15 cellular contexts compared by ENCODE assay signal in the genomic region with DNA sequence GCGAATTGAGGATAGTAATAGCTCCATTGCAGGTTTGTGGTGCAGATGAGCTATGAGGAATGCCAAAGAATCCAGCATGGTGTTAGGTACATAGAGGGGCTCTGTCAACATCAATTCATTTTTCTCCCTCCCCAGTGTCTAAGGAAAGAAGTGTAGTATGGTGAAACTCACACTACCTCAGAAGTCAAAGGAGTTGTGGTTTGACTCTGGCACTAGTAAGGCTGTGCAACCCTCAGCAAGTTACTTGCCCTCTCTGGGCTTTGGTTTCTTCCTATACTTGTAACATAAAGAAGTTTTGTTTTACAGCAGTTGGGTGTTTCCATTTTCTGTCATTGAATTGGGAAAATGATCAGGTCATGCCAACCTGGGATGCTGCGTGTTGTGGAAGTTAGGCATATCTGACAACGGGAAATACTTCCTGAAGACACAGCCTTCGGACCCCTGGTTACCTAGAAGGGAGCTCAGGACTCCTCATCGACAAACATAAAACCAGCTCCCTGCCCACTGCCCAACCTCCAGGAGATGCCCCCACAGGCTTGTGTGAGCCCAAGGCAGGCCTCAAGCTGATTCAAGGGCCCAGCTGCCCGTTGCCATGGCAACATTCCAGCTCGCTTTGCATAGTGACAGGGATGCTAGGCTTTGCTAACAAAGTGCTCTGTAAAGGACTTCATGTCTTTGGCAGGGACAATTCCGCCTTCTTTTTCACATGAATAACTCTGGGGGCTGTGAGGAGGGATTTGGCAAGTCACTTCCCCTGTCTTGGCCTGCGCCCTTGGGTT.
DNase-seq lines count a peak whose midpoint lies in the region; ATAC-seq and TF ChIP-seq lines count a peak whose summit lies in the region.
"Had no signal": no experiment of that assay in that cellular context is flagged by ENCODE, and none has a peak within 500 bp of the region (broad histone marks: within the 10 kb centered on the region; RNA-seq: fewer than 3 reads in every experiment).

No MANE protein-coding gene starts in this region.

- DNase-seq in Ammon's horn (ENCODE audit: low spot score) (peak; percentile 80), anterior cingulate cortex (lab: John Stamatoyannopoulos, UW) (peak in 54 of 58 donors; percentile 9 to 83 (median 54)), inferior parietal cortex (ENCODE audit: extremely low spot score) (peak; percentile 61), D341Med (ENCODE audit: low spot score) (no peak)
- DNase-seq in activated naive CD4-positive, alpha-beta T cell treated with anti-CD3 and anti-CD28 coated beads for 36 hours = no peak
- DNase-seq in activated CD4-positive, alpha-beta memory T cell treated with anti-CD3 and anti-CD28 coated beads, Interleukin-2, amount 10 ng/mL, durations not matched to agents 7 days and 5 days = no peak
- DNase-seq: heart right ventricle; MV-4-11; Right ventricle myocardium superior; stimulated activated naive B cell treated with anti-CD40 and anti-IgM and Interleukin-4, amounts not matched to agents 10 μg/mL and 1 μg/mL and 100 μg/mL, for 72 hours had no signal

- POLR2A ChIA-PET in HEK293 (lab: Yijun Ruan, JAX) = no interaction called here
- POLR2A ChIA-PET in activated CD4-positive, alpha-beta memory T cell treated with anti-CD3 and anti-CD28 coated beads, Interleukin-2, amount 10 ng/mL, durations not matched to agents 7 days and 5 days (lab: Charles Lee) = interaction anchor here (0.7 kb wide), 1 partner anchor 10 kb away, joined by 3 read pairs; no protein-coding TSS in a partner anchor

- no peaks in the 10 kb centered on the region for H3K27me3 Mint-ChIP-seq in activated naive CD4-positive, alpha-beta T cell treated with anti-CD3 and anti-CD28 coated beads for 36 hours (ENCODE audit: low read depth)
- peaks cover 3% of the 10 kb centered on the region for H3K27me3 Mint-ChIP-seq in activated CD4-positive, alpha-beta memory T cell treated with anti-CD3 and anti-CD28 coated beads, Interleukin-2, amount 10 ng/mL, durations not matched to agents 7 days and 5 days

- H3K9me3 Mint-ChIP-seq in activated naive CD4-positive, alpha-beta T cell treated with anti-CD3 and anti-CD28 coated beads for 36 hours = no peaks in the 10 kb centered on the region
- no peaks in the 10 kb centered on the region for H3K9me3 Mint-ChIP-seq in activated CD4-positive, alpha-beta memory T cell treated with anti-CD3 and anti-CD28 coated beads, Interleukin-2, amount 10 ng/mL, durations not matched to agents 7 days and 5 days
- H3K9me3 Mint-ChIP-seq: CD14-positive monocyte; stimulated activated naive B cell treated with anti-CD40 and anti-IgM and Interleukin-4, amounts not matched to agents 10 μg/mL and 1 μg/mL and 100 μg/mL, for 72 hours had no signal

- H3K27ac Mint-ChIP-seq in activated naive CD4-positive, alpha-beta T cell treated with anti-CD3 and anti-CD28 coated beads for 36 hours = no peak overlapping the region
- H3K27ac Mint-ChIP-seq in activated CD4-positive, alpha-beta memory T cell treated with anti-CD3 and anti-CD28 coated beads, Interleukin-2, amount 10 ng/mL, durations not matched to agents 7 days and 5 days = no peak overlapping the region
- H3K27ac Mint-ChIP-seq: stimulated activated naive B cell treated with anti-CD40 and anti-IgM and Interleukin-4, amounts not matched to agents 10 μg/mL and 1 μg/mL and 100 μg/mL, for 72 hours had no signal

- no peak overlapping the region for H3K27ac ChIP-seq in HEK293 (ENCODE audit: extremely low read depth, low read depth, low read length)
- H3K27ac ChIP-seq: heart right ventricle had no signal

- no peaks in the 10 kb centered on the region for H3K36me3 Mint-ChIP-seq in activated naive CD4-positive, alpha-beta T cell treated with anti-CD3 and anti-CD28 coated beads for 36 hours (ENCODE audit: low read depth)
- H3K36me3 Mint-ChIP-seq in activated CD4-positive, alpha-beta memory T cell treated with anti-CD3 and anti-CD28 coated beads, Interleukin-2, amount 10 ng/mL, durations not matched to agents 7 days and 5 days (ENCODE audit: low read depth) = no peaks in the 10 kb centered on the region
- H3K36me3 Mint-ChIP-seq: CD14-positive monocyte; stimulated activated naive B cell treated with anti-CD40 and anti-IgM and Interleukin-4, amounts not matched to agents 10 μg/mL and 1 μg/mL and 100 μg/mL, for 72 hours had no signal

- no peak for ATAC-seq in HG03025 (IDR thresholded peaks at IDR 0.05; ENCODE audit: low FRiP score, unreplicated experiment)
- ATAC-seq: activated CD4-positive, CD25-positive, alpha-beta regulatory T cell treated with anti-CD3 and anti-CD28 coated beads, Interleukin-2, amount 50 U/mL, for 24 hours; stimulated activated naive B cell treated with anti-CD40 and anti-IgM and Interleukin-4, amounts not matched to agents 10 μg/mL and 1 μg/mL and 100 μg/mL, for 72 hours had no signal

- H3K36me3 ChIP-seq in HEK293 (ENCODE audit: control insufficient read depth in 2 of 2, insufficient read depth in 1 of 2, low read length in 2 of 2) = no peaks in the 10 kb centered on the region
- H3K36me3 ChIP-seq: heart right ventricle had no signal

- H3K4me3 Mint-ChIP-seq in activated naive CD4-positive, alpha-beta T cell treated with anti-CD3 and anti-CD28 coated beads for 36 hours = no peak overlapping the region
- no peak overlapping the region for H3K4me3 Mint-ChIP-seq in activated CD4-positive, alpha-beta memory T cell treated with anti-CD3 and anti-CD28 coated beads, Interleukin-2, amount 10 ng/mL, durations not matched to agents 7 days and 5 days
- H3K4me3 Mint-ChIP-seq: CD14-positive monocyte; stimulated activated naive B cell treated with anti-CD40 and anti-IgM and Interleukin-4, amounts not matched to agents 10 μg/mL and 1 μg/mL and 100 μg/mL, for 72 hours had no signal

- CTCF ChIA-PET in HEK293 (lab: Yijun Ruan, JAX) = interaction anchor here (0.7 to 1.5 kb wide), 6 partner anchors 12 to 67 kb away, joined by 3 to 6 read pairs (median 4); no protein-coding TSS in a partner anchor
- CTCF ChIA-PET in activated naive CD4-positive, alpha-beta T cell treated with anti-CD3 and anti-CD28 coated beads for 36 hours (lab: Charles Lee) = no interaction called here
- CTCF ChIA-PET in activated CD4-positive, alpha-beta memory T cell treated with anti-CD3 and anti-CD28 coated beads, Interleukin-2, amount 10 ng/mL, durations not matched to agents 7 days and 5 days (lab: Charles Lee) = no interaction called here

- intact Hi-C loops in activated naive CD4-positive, alpha-beta T cell treated with anti-CD3 and anti-CD28 coated beads for 36 hours (cut with micrococcal nuclease) = no loop called here

- H3K4me1 ChIP-seq in HEK293 (ENCODE audit: control insufficient read depth, insufficient read depth, low read length) = no peaks in the 10 kb centered on the region

- H3K4me3 ChIP-seq in HEK293 (ENCODE audit: low read depth, low read length) = no peak overlapping the region
- H3K4me3 ChIP-seq: coronary artery, heart right ventricle had no signal

- TF ChIP-seq CTCF in HEK293 (tag by site-specific recombination; IDR thresholded peaks at IDR 0.05) = no peak

- no peaks in the 10 kb centered on the region for H3K4me1 Mint-ChIP-seq in activated naive CD4-positive, alpha-beta T cell treated with anti-CD3 and anti-CD28 coated beads for 36 hours (ENCODE audit: low read depth)
- H3K4me1 Mint-ChIP-seq in activated CD4-positive, alpha-beta memory T cell treated with anti-CD3 and anti-CD28 coated beads, Interleukin-2, amount 10 ng/mL, durations not matched to agents 7 days and 5 days = peaks cover 26% of the 10 kb centered on the region
- H3K4me1 Mint-ChIP-seq: stimulated activated naive B cell treated with anti-CD40 and anti-IgM and Interleukin-4, amounts not matched to agents 10 μg/mL and 1 μg/mL and 100 μg/mL, for 72 hours had no signal

- H3K9me3 ChIP-seq in HEK293 (ENCODE audit: control insufficient read depth, insufficient read depth, low read depth, low read length) = no peaks in the 10 kb centered on the region
- H3K9me3 ChIP-seq: heart right ventricle had no signal

TF ChIP-seq in HEK293, 187 proteins besides CTCF, POLR2A, EP300 and RAD21 (continues in another document):
- TF ChIP-seq PBX3 (CRISPR knock-in tag; IDR thresholded peaks at IDR 0.05) (no peak), ZNF354C (tag by site-specific recombination; IDR thresholded peaks at IDR 0.05; ENCODE audit: borderline replicate concordance, low read depth) (no peak), ZFP69B (tag by site-specific recombination; IDR thresholded peaks at IDR 0.05) (no peak), PRDM10 (tag by site-specific recombination; IDR thresholded peaks at IDR 0.05) (0 out of 2 replicates have a peak, but pooled peaks have one; percentile 22)

Comparison
In these comparisons a context has a peak if more than half of its experiments do, and no peak if none do; other contexts are left out.
1. DNase-seq: peak in Ammon's horn (single experiment), anterior cingulate cortex (54 of 58) and inferior parietal cortex (single experiment); none in D341Med (single experiment), activated naive CD4-positive, alpha-beta T cell treated with anti-CD3 and anti-CD28 coated beads for 36 hours (single experiment) and activated CD4-positive, alpha-beta memory T cell treated with anti-CD3 and anti-CD28 coated beads, Interleukin-2, amount 10 ng/mL, durations not matched to agents 7 days and 5 days (single experiment).